22 cellular contexts compared by ENCODE assay signal in the genomic region with DNA sequence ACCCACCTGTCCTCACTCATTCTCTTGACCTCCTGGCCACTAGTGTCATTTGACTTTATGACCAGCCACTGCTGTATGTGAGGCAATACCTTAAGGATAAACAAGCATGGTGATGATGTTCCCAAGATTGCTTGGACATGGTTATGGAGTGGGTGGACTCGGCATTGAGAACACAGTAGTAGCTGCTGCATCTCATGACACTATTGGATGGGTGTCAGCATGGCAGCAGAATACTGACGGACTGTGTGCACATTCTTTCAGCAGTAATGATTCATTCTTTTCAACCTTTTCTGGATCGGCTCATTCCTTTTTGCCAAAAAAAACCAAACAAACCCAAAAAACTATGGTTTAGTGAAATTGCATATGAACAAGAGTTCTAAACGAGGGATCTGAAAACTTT. TPM values are rescaled to one million over a fixed set of nuclear protein-coding genes. Genes with fewer than 3 reads are reported as not detected.
A peak's percentile ranks its signal among the peaks of the same experiment; 100 is the strongest.
DNase-seq lines count a peak whose midpoint lies in the region; TF ChIP-seq lines count a peak whose summit lies in the region.
"Had no signal": no experiment of that assay in that cellular context is flagged by ENCODE, and none has a peak within 500 bp of the region (broad histone marks: within the 10 kb centered on the region; RNA-seq: fewer than 3 reads in every experiment).

No MANE protein-coding gene starts in this region.

- H3K27ac ChIP-seq in GM23248 (no peak overlapping the region), caudate nucleus (ENCODE audit: low read depth, low read length) (no peak overlapping the region)
- H3K27ac ChIP-seq: PC-9, SJCRH30 had no signal

- no peak overlapping the region for H2AFZ ChIP-seq in GM23248
- H2AFZ ChIP-seq: PC-9 had no signal

- no peaks in the 10 kb centered on the region for H4K20me1 ChIP-seq in GM23248 (ENCODE audit: insufficient read depth)

- H3K79me2 ChIP-seq in GM23248 (ENCODE audit: insufficient read depth), result no peaks in the 10 kb centered on the region

- H3K9ac ChIP-seq in GM23248, result no peak overlapping the region

- TF ChIP-seq CTCF in fibroblast of villous mesenchyme (IDR thresholded peaks at IDR 0.05; ENCODE audit: insufficient read depth, low read depth, low read length), result no peak

- DNase-seq in GM23248 (peak; percentile 18), astrocyte of the hippocampus (ENCODE audit: low read depth, low spot score) (peak; percentile 57), fibroblast of villous mesenchyme (ENCODE audit: low read depth) (peak; percentile 7), cardiac septum (ENCODE audit: low spot score) (no peak), HPDE6-E6E7 (ENCODE audit: extremely low spot score) (no peak), caudate nucleus (lab: John Stamatoyannopoulos, UW) (no peak)
- DNase-seq in activated effector memory CD4-positive, alpha-beta T cell treated with anti-CD3 and anti-CD28 coated beads, Interleukin-2, amount 50 U/mL, for 16 hours, result no peak
- DNase-seq: BE2C; CD8-positive, alpha-beta memory T cell; DMS 273 treated with DMSO at 0.1 percent for 48 hours; DMS79; EL; GDM1; H7; IMR-90; KG1; MM.1S; NCI-H2029; NCI-H446 treated with DMSO at 0.1 percent for 48 hours; NCI-H526 treated with DMSO at 0.1 percent for 48 hours; PC-9; SJCRH30 had no signal

- H3F3A ChIP-seq in GM23248 (ENCODE audit: insufficient read depth), result no peaks in the 10 kb centered on the region

- H3K4me3 ChIP-seq in GM23248 (no peak overlapping the region), fibroblast of villous mesenchyme (ENCODE audit: low read depth, low read length) (no peak overlapping the region)
- H3K4me3 ChIP-seq: PC-9, SJCRH30 had no signal

- WGBS in GM23248 (ENCODE audit: low coverage in 1 of 2, low lambda C conversion rate in 2 of 2, missing lambda C conversion rate in 2 of 2), 2 experiments, result 1 to 6% methylated on average over 4 of the region's 4 CpGs

- H3K27me3 ChIP-seq in GM23248 (replicated peaks; ENCODE audit: insufficient read depth), result peaks cover 3% of the 10 kb centered on the region
- H3K27me3 ChIP-seq: BE2C had no signal

- no peaks in the 10 kb centered on the region for H3K4me1 ChIP-seq in GM23248 (ENCODE audit: insufficient read depth)
- H3K4me1 ChIP-seq: BE2C, SJCRH30 had no signal

- no peaks in the 10 kb centered on the region for H3K9me3 ChIP-seq in GM23248 (ENCODE audit: low read depth)
- H3K9me3 ChIP-seq: BE2C, SJCRH30 had no signal

- in situ Hi-C loops in GM23248 (cut with MboI), result no loop called here

- no peaks in the 10 kb centered on the region for H3K36me3 ChIP-seq in GM23248 (ENCODE audit: low read depth)
- H3K36me3 ChIP-seq: BE2C, SJCRH30 had no signal

- intact Hi-C loops in cardiac septum (cut with DNase I), result no loop called here

- no peak overlapping the region for H3K4me2 ChIP-seq in GM23248 (ENCODE audit: unreplicated experiment)
- H3K4me2 ChIP-seq: PC-9 had no signal

- H3K9me2 ChIP-seq in GM23248 (ENCODE audit: insufficient read depth), result no peaks in the 10 kb centered on the region

RNA-seq across cellular contexts. Expression of gene SPECC1, which starts 13.5 kb away (rescaled TPM):
- total RNA-seq in GM23248 (2014; rRNA removed; shearing (Covaris generic)), result 1.3 and 4.2 TPM in 2 replicates
- polyA plus RNA-seq in GM23248 (2016; fragmentation: Nextera tagmentation; extraction: Ambion mirVana), result 1.5 and 1.9 TPM in 2 replicates
- 110 and 148 TPM in 2 replicates for total RNA-seq in fibroblast of villous mesenchyme
- total RNA-seq in cardiac septum, result 10.1 TPM

RNA-seq across cellular contexts. Expression of gene AKAP10, which starts 45.1 kb away (rescaled TPM):
- 24.8 and 26.5 TPM in 2 replicates for total RNA-seq in GM23248 (2014; rRNA removed; shearing (Covaris generic))
- 18.0 and 18.7 TPM in 2 replicates for polyA plus RNA-seq in GM23248 (2016; fragmentation: Nextera tagmentation; extraction: Ambion mirVana)
- total RNA-seq in fibroblast of villous mesenchyme (20.0 and 32.8 TPM in 2 replicates), cardiac septum (18.5 TPM)

Comparison
In these comparisons a context has a peak if more than half of its experiments do, and no peak if none do; other contexts are left out.
1. DNase-seq: peak in GM23248 (single experiment), astrocyte of the hippocampus (single experiment) and fibroblast of villous mesenchyme (single experiment); none in cardiac septum (single experiment), HPDE6-E6E7 (single experiment), caudate nucleus (0 of 61) and activated effector memory CD4-positive, alpha-beta T cell treated with anti-CD3 and anti-CD28 coated beads, Interleukin-2, amount 50 U/mL, for 16 hours (single experiment).